Comparison of ENCODE assay signal across 1 cellular context in genomic region chr11:61116426-61117214, GRCh38.
A peak's percentile ranks its signal among the peaks of the same experiment; 100 is the strongest.
TF ChIP-seq lines count a peak whose summit lies in the region.

No MANE protein-coding gene starts in this region.

TF ChIP-seq in K562, 482 proteins besides CTCF, POLR2A, EP300 and RAD21 (continued from another document and continues in another):
- TF ChIP-seq, protein P1, sequence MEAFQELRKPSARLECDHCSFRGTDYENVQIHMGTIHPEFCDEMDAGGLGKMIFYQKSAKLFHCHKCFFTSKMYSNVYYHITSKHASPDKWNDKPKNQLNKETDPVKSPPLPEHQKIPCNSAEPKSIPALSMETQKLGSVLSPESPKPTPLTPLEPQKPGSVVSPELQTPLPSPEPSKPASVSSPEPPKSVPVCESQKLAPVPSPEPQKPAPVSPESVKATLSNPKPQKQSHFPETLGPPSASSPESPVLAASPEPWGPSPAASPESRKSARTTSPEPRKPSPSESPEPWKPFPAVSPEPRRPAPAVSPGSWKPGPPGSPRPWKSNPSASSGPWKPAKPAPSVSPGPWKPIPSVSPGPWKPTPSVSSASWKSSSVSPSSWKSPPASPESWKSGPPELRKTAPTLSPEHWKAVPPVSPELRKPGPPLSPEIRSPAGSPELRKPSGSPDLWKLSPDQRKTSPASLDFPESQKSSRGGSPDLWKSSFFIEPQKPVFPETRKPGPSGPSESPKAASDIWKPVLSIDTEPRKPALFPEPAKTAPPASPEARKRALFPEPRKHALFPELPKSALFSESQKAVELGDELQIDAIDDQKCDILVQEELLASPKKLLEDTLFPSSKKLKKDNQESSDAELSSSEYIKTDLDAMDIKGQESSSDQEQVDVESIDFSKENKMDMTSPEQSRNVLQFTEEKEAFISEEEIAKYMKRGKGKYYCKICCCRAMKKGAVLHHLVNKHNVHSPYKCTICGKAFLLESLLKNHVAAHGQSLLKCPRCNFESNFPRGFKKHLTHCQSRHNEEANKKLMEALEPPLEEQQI (IDR thresholded peaks at IDR 0.05) = no peak
- TF ChIP-seq ZNF316 (IDR thresholded peaks at IDR 0.05) (peak; percentile 51; the same call in 1 of the 2 replicates), TCFL5 (CRISPR knock-in tag; conservative IDR thresholded peaks at IDR 0.05) (no peak), PHB (CRISPR knock-in tag; IDR thresholded peaks at IDR 0.05) (no peak), RBM25 (IDR thresholded peaks at IDR 0.05; ENCODE audit: low read depth, low read length, severe bottlenecking) (no peak), TOE1 (IDR thresholded peaks at IDR 0.05; ENCODE audit: borderline replicate concordance) (no peak), TOE1 (CRISPR knock-in tag; IDR thresholded peaks at IDR 0.05; ENCODE audit: borderline replicate concordance, low read depth) (no peak), ZNF668 (CRISPR knock-in tag; IDR thresholded peaks at IDR 0.05) (no peak), SMARCC2 (IDR thresholded peaks at IDR 0.05; ENCODE audit: low read depth) (no peak), ZBTB7A (IDR thresholded peaks at IDR 0.05; ENCODE audit: borderline replicate concordance, control insufficient read depth, low read depth, low read length) (no peak), ZNF263 (CRISPR knock-in tag; IDR thresholded peaks at IDR 0.05; ENCODE audit: borderline replicate concordance) (no peak), KDM5B (IDR thresholded peaks at IDR 0.05; ENCODE audit: insufficient replicate concordance, low read depth, low read length) (no peak), ZNF146 (CRISPR knock-in tag; IDR thresholded peaks at IDR 0.05; ENCODE audit: unreplicated experiment) (no peak), SNIP1 (IDR thresholded peaks at IDR 0.05; ENCODE audit: low read depth) (no peak), SNAPC5 (CRISPR knock-in tag; IDR thresholded peaks at IDR 0.05) (no peak), HINFP (tag; conservative IDR thresholded peaks at IDR 0.05; ENCODE audit: low read depth) (no peak), BRF2 (IDR thresholded peaks at IDR 0.05; ENCODE audit: borderline replicate concordance, insufficient read depth, insufficient read length) (no peak), ZFP36 (IDR thresholded peaks at IDR 0.05; ENCODE audit: low read depth, low read length, partially characterized antibody) (no peak), THRB (CRISPR knock-in tag; conservative IDR thresholded peaks at IDR 0.05) (no peak; the same call in 1 of the 2 replicates), IRF2 (CRISPR knock-in tag; IDR thresholded peaks at IDR 0.05) (0 out of 2 replicates have a peak, but pooled peaks have one; percentile 17), ZNF324 (CRISPR knock-in tag; IDR thresholded peaks at IDR 0.05) (no peak), HBP1 (CRISPR knock-in tag; IDR thresholded peaks at IDR 0.05) (peak; percentile 33; the same call in 1 of the 2 replicates), HNRNPLL (IDR thresholded peaks at IDR 0.05; ENCODE audit: low read depth, low read length, poor library complexity, severe bottlenecking) (no peak), CBFB (CRISPR knock-in tag; IDR thresholded peaks at IDR 0.05) (0 out of 2 replicates have a peak, but pooled peaks have one; percentile 28), CBX5 (IDR thresholded peaks at IDR 0.05; ENCODE audit: borderline replicate concordance, low read depth) (no peak), SMARCA4 (IDR thresholded peaks at IDR 0.05) (no peak), ZNF766 (CRISPR knock-in tag; conservative IDR thresholded peaks at IDR 0.05) (no peak), ADNP (tag; IDR thresholded peaks at IDR 0.05) (no peak), ETS1 (conservative IDR thresholded peaks at IDR 0.05; ENCODE audit: control insufficient read depth, low read depth, low read length) (no peak), HMG20A (CRISPR knock-in tag; conservative IDR thresholded peaks at IDR 0.05) (no peak), FIP1L1 (IDR thresholded peaks at IDR 0.05; ENCODE audit: low read depth, low read length, poor library complexity, severe bottlenecking) (no peak), RBM17 (IDR thresholded peaks at IDR 0.05; ENCODE audit: borderline replicate concordance, low read depth, low read length) (no peak), POLR2AphosphoS5 (IDR thresholded peaks at IDR 0.05; ENCODE audit: control insufficient read depth, insufficient read depth, low read depth, low read length) (no peak), NKRF (IDR thresholded peaks at IDR 0.05; ENCODE audit: borderline replicate concordance) (no peak), MCM3 (IDR thresholded peaks at IDR 0.05) (no peak), PHF20 (IDR thresholded peaks at IDR 0.05; ENCODE audit: partially characterized antibody) (peak; percentile 22), ZNF445 (CRISPR knock-in tag; IDR thresholded peaks at IDR 0.05; ENCODE audit: low read depth) (no peak), RB1 (IDR thresholded peaks at IDR 0.05; ENCODE audit: low read depth) (no peak), NFE2 (IDR thresholded peaks at IDR 0.05; ENCODE audit: low read depth) (peak; percentile 37), TRIM24 (IDR thresholded peaks at IDR 0.05) (0 out of 4 replicates have a peak, but pooled peaks of 1 of the 2 experiments have one; percentile 57), FOXK2 (conservative IDR thresholded peaks at IDR 0.05 in 1 of 2, IDR thresholded peaks at IDR 0.05 in 1 of 2; ENCODE audit: low read depth in 2 of 2) (no peak), ZNF282 (CRISPR knock-in tag; IDR thresholded peaks at IDR 0.05) (no peak), DPF2 (IDR thresholded peaks at IDR 0.05) (peak; percentile 61), ZNF384 (IDR thresholded peaks at IDR 0.05; ENCODE audit: low read depth, low read length) (no peak)
- TF ChIP-seq, protein P2, sequence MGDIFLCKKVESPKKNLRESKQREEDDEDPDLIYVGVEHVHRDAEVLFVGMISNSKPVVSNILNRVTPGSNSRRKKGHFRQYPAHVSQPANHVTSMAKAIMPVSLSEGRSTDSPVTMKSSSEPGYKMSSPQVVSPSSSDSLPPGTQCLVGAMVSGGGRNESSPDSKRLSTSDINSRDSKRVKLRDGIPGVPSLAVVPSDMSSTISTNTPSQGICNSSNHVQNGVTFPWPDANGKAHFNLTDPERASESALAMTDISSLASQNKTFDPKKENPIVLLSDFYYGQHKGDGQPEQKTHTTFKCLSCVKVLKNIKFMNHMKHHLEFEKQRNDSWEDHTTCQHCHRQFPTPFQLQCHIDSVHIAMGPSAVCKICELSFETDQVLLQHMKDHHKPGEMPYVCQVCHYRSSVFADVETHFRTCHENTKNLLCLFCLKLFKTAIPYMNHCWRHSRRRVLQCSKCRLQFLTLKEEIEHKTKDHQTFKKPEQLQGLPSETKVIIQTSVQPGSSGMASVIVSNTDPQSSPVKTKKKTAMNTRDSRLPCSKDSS (IDR thresholded peaks at IDR 0.05; ENCODE audit: low read depth, partially characterized antibody) = no peak
- TF ChIP-seq, protein P3, sequence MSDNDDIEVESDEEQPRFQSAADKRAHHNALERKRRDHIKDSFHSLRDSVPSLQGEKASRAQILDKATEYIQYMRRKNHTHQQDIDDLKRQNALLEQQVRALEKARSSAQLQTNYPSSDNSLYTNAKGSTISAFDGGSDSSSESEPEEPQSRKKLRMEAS (CRISPR knock-in tag; IDR thresholded peaks at IDR 0.05) = peak; percentile 16; the same call in 1 of the 2 replicates
- TF ChIP-seq, protein P4, sequence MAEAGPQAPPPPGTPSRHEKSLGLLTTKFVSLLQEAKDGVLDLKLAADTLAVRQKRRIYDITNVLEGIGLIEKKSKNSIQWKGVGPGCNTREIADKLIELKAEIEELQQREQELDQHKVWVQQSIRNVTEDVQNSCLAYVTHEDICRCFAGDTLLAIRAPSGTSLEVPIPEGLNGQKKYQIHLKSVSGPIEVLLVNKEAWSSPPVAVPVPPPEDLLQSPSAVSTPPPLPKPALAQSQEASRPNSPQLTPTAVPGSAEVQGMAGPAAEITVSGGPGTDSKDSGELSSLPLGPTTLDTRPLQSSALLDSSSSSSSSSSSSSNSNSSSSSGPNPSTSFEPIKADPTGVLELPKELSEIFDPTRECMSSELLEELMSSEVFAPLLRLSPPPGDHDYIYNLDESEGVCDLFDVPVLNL (CRISPR knock-in tag; IDR thresholded peaks at IDR 0.05; ENCODE audit: low read depth) = no peak
- TF ChIP-seq, protein P5, sequence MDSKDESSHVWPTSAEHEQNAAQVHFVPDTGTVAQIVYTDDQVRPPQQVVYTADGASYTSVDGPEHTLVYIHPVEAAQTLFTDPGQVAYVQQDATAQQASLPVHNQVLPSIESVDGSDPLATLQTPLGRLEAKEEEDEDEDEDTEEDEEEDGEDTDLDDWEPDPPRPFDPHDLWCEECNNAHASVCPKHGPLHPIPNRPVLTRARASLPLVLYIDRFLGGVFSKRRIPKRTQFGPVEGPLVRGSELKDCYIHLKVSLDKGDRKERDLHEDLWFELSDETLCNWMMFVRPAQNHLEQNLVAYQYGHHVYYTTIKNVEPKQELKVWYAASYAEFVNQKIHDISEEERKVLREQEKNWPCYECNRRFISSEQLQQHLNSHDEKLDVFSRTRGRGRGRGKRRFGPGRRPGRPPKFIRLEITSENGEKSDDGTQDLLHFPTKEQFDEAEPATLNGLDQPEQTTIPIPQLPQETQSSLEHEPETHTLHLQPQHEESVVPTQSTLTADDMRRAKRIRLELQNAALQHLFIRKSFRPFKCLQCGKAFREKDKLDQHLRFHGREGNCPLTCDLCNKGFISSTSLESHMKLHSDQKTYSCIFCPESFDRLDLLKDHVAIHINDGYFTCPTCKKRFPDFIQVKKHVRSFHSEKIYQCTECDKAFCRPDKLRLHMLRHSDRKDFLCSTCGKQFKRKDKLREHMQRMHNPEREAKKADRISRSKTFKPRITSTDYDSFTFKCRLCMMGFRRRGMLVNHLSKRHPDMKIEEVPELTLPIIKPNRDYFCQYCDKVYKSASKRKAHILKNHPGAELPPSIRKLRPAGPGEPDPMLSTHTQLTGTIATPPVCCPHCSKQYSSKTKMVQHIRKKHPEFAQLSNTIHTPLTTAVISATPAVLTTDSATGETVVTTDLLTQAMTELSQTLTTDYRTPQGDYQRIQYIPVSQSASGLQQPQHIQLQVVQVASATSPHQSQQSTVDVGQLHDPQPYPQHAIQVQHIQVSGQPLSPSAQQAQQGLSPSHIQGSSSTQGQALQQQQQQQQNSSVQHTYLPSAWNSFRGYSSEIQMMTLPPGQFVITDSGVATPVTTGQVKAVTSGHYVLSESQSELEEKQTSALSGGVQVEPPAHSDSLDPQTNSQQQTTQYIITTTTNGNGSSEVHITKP (IDR thresholded peaks at IDR 0.05; ENCODE audit: partially characterized antibody) = no peak
